ENCODE assay signal across 8 cellular contexts in genomic region chr1:37946703-37947360, GRCh38. TPM values are rescaled to one million over a fixed set of nuclear protein-coding genes. Genes with fewer than 3 reads are reported as not detected.
DNase-seq lines count a peak whose midpoint lies in the region; ATAC-seq and TF ChIP-seq lines count a peak whose summit lies in the region.

Gene INPP5B, minus strand, starts transcription at chr1:37947053. Its CDS starts 745 bp downstream, at chr1:37946308.

- H3K27me3 ChIP-seq in left ventricle myocardium inferior (ENCODE audit: low read depth) (no peaks in the 10 kb centered on the region), transverse colon (no peaks in the 10 kb centered on the region)

- TF ChIP-seq POLR2A in transverse colon (IDR thresholded peaks at IDR 0.05), result no peak

- H3K9me3 ChIP-seq in left ventricle myocardium inferior (replicated peaks) (no peaks in the 10 kb centered on the region), transverse colon (no peaks in the 10 kb centered on the region)

- H3K27ac ChIP-seq in adipose tissue (ENCODE audit: low read depth, low read length) (peak within 1 kb of the TSS; percentile 26), left ventricle myocardium inferior (replicated peaks) (peak within 1 kb of the TSS; percentile 93), transverse colon (peak within 1 kb of the TSS; percentile 83 to 91 (median 90))

- in situ Hi-C loops in transverse colon (cut with MboI; ENCODE audit: low pct_ligation_motif_present in 1 of 4, low pct_unique_long_range_greater_than_20kb in 1 of 4, low sequenced_read_pairs in 3 of 4), result no loop called here

- peak; percentile 76 for ATAC-seq in GM19043 (IDR thresholded peaks at IDR 0.05; ENCODE audit: low read depth, unreplicated experiment)
- peak; percentile 65 for ATAC-seq in HG03442 (IDR thresholded peaks at IDR 0.05; ENCODE audit: unreplicated experiment)

- intact Hi-C loops in left ventricle myocardium inferior (cut with micrococcal nuclease), result no loop called here
- intact Hi-C loops in posterior cingulate gyrus (cut with DNase I), result loop anchor here (1.0 to 2.0 kb wide), 2 partner anchors 16 to 66 kb away; partner anchors contain the start of gene UTP11
- intact Hi-C loops in transverse colon (cut with DNase I; ENCODE audit: low total_unique reads), result no loop called here

- 1 to 2% (median 2%) methylated on average over 11 of the region's 11 CpGs for WGBS in adipose tissue, 3 donors
- 3% methylated on average over 10 of the region's 11 CpGs; no CpG with 5 or more reads in 1 of the 2 donors for WGBS in transverse colon (ENCODE audit: low coverage in 1 of 2), 2 donors

- H3K36me3 ChIP-seq in left ventricle myocardium inferior, result peaks cover 33% of the 10 kb centered on the region
- H3K36me3 ChIP-seq in transverse colon, result peaks cover 0 to 10% (median 4%) of the 10 kb centered on the region in 4 donors

- DNase-seq in AG09309 (ENCODE audit: low read depth), result peak; percentile 65
- peak; percentile 14 for DNase-seq in T follicular helper cell (ENCODE audit: low read depth)
- DNase-seq in left ventricle myocardium inferior, result peak; percentile 91
- DNase-seq in posterior cingulate gyrus, result peak; percentile 91 to 99 (median 94)
- peak; percentile 92 for DNase-seq in transverse colon

- H3K4me3 ChIP-seq in AG09309 (ENCODE audit: control insufficient read depth, low read depth, low read length) (peak within 1 kb of the TSS; percentile 98), left ventricle myocardium inferior (peak within 1 kb of the TSS; percentile 94), transverse colon (peak within 1 kb of the TSS; percentile 64 to 78 (median 70))

- H3K4me1 ChIP-seq in left ventricle myocardium inferior, result peaks cover 29% of the 10 kb centered on the region
- peaks cover 8 to 27% (median 14%) of the 10 kb centered on the region in 4 donors for H3K4me1 ChIP-seq in transverse colon

- TF ChIP-seq CTCF in AG09309 (IDR thresholded peaks at IDR 0.05; ENCODE audit: control insufficient read depth, insufficient read depth, low read depth, low read length, missing control alignments) (no peak), left ventricle myocardium inferior (IDR thresholded peaks at IDR 0.05; ENCODE audit: borderline replicate concordance) (peak; percentile 15), transverse colon (IDR thresholded peaks at IDR 0.05) (peak in 4 of 5 experiments; percentile 10 to 47 (median 18))

- TF ChIP-seq EP300 in transverse colon (IDR thresholded peaks at IDR 0.05; ENCODE audit: low read depth), result no peak

RNA-seq across cellular contexts. Expression of gene INPP5B, which starts in this region (rescaled TPM):
- 10 to 100 TPM in 2 of 3 donors, 1 to 10 TPM in 1; 5.1 to 15.0 (median 10.0) TPM for polyA plus RNA-seq in adipose tissue
- 10.9 TPM for total RNA-seq in left ventricle myocardium inferior
- 10 to 100 TPM; 32.6 to 43.6 (median 39.1) TPM for total RNA-seq in transverse colon

Comparison
In these comparisons a context has a peak if more than half of its experiments do, and no peak if none do; other contexts are left out.
1. Peak in every context shown above with its lines: DNase-seq, ATAC-seq, H3K4me3 ChIP-seq and H3K27ac ChIP-seq.
2. DNase-seq: peak in every context shown above with its lines; median percentile 94 in posterior cingulate gyrus; 92 in transverse colon; 91 in left ventricle myocardium inferior; 65 in AG09309; 14 in T follicular helper cell.
3. H3K27ac ChIP-seq: peak in every context shown above with its lines; median percentile 93 in left ventricle myocardium inferior; 90 in transverse colon; 26 in adipose tissue.